ENCODE assay signal across 8 cellular contexts in the genomic region with DNA sequence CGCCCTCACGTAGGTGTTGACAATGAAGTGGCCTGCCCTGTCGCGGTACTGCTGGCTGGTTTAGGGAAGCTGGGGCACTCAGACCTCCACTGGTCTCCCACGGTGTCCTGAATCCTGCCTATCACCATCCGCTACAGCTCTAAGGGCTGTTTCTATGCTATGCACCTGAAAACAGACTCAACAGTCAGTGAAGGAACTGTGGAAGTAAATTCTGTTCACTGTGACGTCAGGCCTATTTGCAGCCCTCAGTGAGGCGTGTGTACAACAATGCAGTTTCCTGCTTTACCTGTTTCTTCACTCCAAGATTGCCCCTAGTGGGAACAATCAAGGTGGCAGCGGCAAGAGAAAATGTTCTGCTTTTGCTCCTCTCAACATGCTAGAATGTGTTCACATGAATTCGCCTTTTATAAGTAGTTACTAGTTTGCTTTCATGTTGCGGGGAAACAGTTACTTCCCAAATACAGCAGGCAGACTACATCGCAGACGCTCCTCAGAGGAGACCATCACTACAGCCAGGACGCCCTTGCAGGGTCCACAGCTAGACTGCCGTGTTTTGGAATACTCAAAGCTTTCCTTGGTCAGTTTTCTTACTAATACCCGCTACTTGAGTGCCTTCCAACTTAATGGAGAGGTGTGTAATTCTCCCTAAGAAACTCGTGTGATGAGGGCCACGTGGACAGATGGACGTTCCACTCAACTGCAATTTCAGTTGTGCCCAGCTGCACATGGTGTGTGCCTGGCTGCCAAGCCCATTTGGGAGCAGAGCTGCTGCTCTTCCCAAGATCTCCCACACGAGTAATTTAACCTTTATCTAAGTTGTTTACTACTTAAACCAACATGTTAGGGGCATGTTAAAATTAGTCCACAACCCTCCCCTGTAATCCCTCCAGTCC. TPM values are rescaled to one million over a fixed set of nuclear protein-coding genes. Genes with fewer than 3 reads are reported as not detected.
DNase-seq lines count a peak whose midpoint lies in the region; ATAC-seq and TF ChIP-seq lines count a peak whose summit lies in the region.
"Had no signal": no experiment of that assay in that cellular context is flagged by ENCODE, and none has a peak within 500 bp of the region (broad histone marks: within the 10 kb centered on the region; RNA-seq: fewer than 3 reads in every experiment).

No MANE protein-coding gene starts in this region.

- peak; percentile 16 for ATAC-seq in HG03095 (IDR thresholded peaks at IDR 0.05; ENCODE audit: unreplicated experiment)
- ATAC-seq in RWPE2 (ENCODE audit: low read depth) = peak; percentile 67
- peak; percentile 18 for ATAC-seq in left ventricle myocardium superior
- peak; percentile 16 for ATAC-seq in upper lobe of right lung
- no peak for ATAC-seq in HG03457 (IDR thresholded peaks at IDR 0.05; ENCODE audit: unreplicated experiment)

- BruUV-seq in A673 (replicated peaks; lab: Mats Ljungman, UMichigan) = no TSS peak

- POLR2A ChIA-PET in A673 (lab: Charles Lee; ENCODE audit: low non-redundant PET) = interaction anchor here (0.6 to 0.7 kb wide), 2 partner anchors 24 to 322 kb away, joined by 4 to 5 read pairs; no protein-coding TSS in a partner anchor

- intact Hi-C loops in left ventricle myocardium superior (cut with micrococcal nuclease) = no loop called here
- intact Hi-C loops in upper lobe of right lung (cut with DNase I) = no loop called here
- intact Hi-C loops in A673 (cut with micrococcal nuclease; ENCODE audit: unreplicated experiment) = loop anchor here (5.0 kb wide), 1 partner anchor 106 kb away; the partner anchor contains the start of gene BHLHE23

- in situ Hi-C loops in G401 (cut with HindIII; ENCODE audit: low sequenced_read_pairs) = no loop called here

- H3K27me3 ChIP-seq in RWPE2 (ENCODE audit: insufficient read depth, poor library complexity, severe bottlenecking) (no peaks in the 10 kb centered on the region), upper lobe of right lung (no peaks in the 10 kb centered on the region), A673 (replicated peaks; ENCODE audit: insufficient read depth, low read depth, low read length, poor library complexity) (no peaks in the 10 kb centered on the region)

- H3K9me3 ChIP-seq in RWPE2 (ENCODE audit: severe bottlenecking) (no peaks in the 10 kb centered on the region), upper lobe of right lung (no peaks in the 10 kb centered on the region), A673 (ENCODE audit: low read depth, low read length, poor library complexity, severe bottlenecking) (no peaks in the 10 kb centered on the region)

- DNase-seq in G401 (ENCODE audit: low spot score) (peak; percentile 44), RWPE2 (ENCODE audit: low spot score) (peak; percentile 72), left ventricle myocardium superior (no peak), upper lobe of right lung (no peak), A673 (ENCODE audit: low spot score) (no peak)

- H3K4me1 ChIP-seq in RWPE2 (ENCODE audit: insufficient read depth, poor library complexity, severe bottlenecking) = peaks cover 15% of the 10 kb centered on the region
- peaks cover 18% of the 10 kb centered on the region for H3K4me1 ChIP-seq in upper lobe of right lung
- peaks cover 16% of the 10 kb centered on the region for H3K4me1 ChIP-seq in A673 (ENCODE audit: insufficient read depth, low read length, poor library complexity, severe bottlenecking)

- CTCF ChIA-PET in A673 (lab: Charles Lee) = interaction anchor here (1.3 kb wide), 1 partner anchor 26 kb away, joined by 3 read pairs; no protein-coding TSS in a partner anchor

- peak; percentile 73 for TF ChIP-seq CTCF in RWPE2 (IDR thresholded peaks at IDR 0.05; ENCODE audit: poor library complexity, severe bottlenecking)
- no peak for TF ChIP-seq CTCF in upper lobe of right lung (IDR thresholded peaks at IDR 0.05)
- no peak for TF ChIP-seq CTCF in A673 (conservative IDR thresholded peaks at IDR 0.05; ENCODE audit: low read depth, low read length)

- H3K4me3 ChIP-seq in RWPE2 (ENCODE audit: severe bottlenecking) = no peak overlapping the region
- H3K4me3 ChIP-seq in upper lobe of right lung = no peak overlapping the region
- no peak overlapping the region for H3K4me3 ChIP-seq in A673 (ENCODE audit: low read depth, low read length, poor library complexity, severe bottlenecking)
- H3K4me3 ChIP-seq: skin epidermis had no signal

- peak overlapping the region; percentile 40 for H3K27ac ChIP-seq in RWPE2 (ENCODE audit: poor library complexity, severe bottlenecking)
- no peak overlapping the region for H3K27ac ChIP-seq in upper lobe of right lung
- no peak overlapping the region for H3K27ac ChIP-seq in A673 (ENCODE audit: low read depth, low read length, poor library complexity, severe bottlenecking)

- peaks cover 61% of the 10 kb centered on the region for H3K36me3 ChIP-seq in RWPE2 (ENCODE audit: low read depth)
- H3K36me3 ChIP-seq in upper lobe of right lung = peaks cover 57% of the 10 kb centered on the region
- H3K36me3 ChIP-seq in A673 (ENCODE audit: insufficient read depth, low read length, poor library complexity, severe bottlenecking) = peaks cover 64% of the 10 kb centered on the region

RNA-seq across cellular contexts. Expression of gene DIDO1, which starts 25.4 kb away (rescaled TPM):
- 24.3 and 36.5 TPM in 2 replicates for total RNA-seq in G401 (2014; rRNA removed; shearing (Covaris generic))
- 38.3 TPM for total RNA-seq in left ventricle myocardium superior
- total RNA-seq in upper lobe of right lung = 55.5 TPM
- 61.7 and 64.4 TPM in 2 replicates for total RNA-seq in A673 (2021)

RNA-seq across cellular contexts. Expression of gene GID8, which starts 37.0 kb away (rescaled TPM):
- 41.0 and 49.2 TPM in 2 replicates for total RNA-seq in G401 (2014; rRNA removed; shearing (Covaris generic))
- total RNA-seq in left ventricle myocardium superior (16.1 TPM), upper lobe of right lung (27.4 TPM), A673 (2021) (40.2 and 42.0 TPM in 2 replicates)

RNA-seq across cellular contexts. Expression of gene TCFL5, which starts 39.3 kb away (rescaled TPM):
- total RNA-seq in G401 (2014; rRNA removed; shearing (Covaris generic)) = 23.0 and 24.2 TPM in 2 replicates
- 6.1 TPM for total RNA-seq in left ventricle myocardium superior
- total RNA-seq in upper lobe of right lung = 7.8 TPM
- 13.9 and 16.1 TPM in 2 replicates for total RNA-seq in A673 (2021)

RNA-seq across cellular contexts. Expression of gene SLC17A9, which starts 51.6 kb away (rescaled TPM):
- total RNA-seq in G401 (2014; rRNA removed; shearing (Covaris generic)) = 1.2 TPM in 1 of 2 replicates, not detected in the other
- total RNA-seq in left ventricle myocardium superior = 1.5 TPM
- total RNA-seq in upper lobe of right lung = 15.2 TPM
- 0.17 TPM in 1 of 2 replicates, not detected in the other for total RNA-seq in A673 (2021)

Comparison
In these comparisons a context has a peak if more than half of its experiments do, and no peak if none do; other contexts are left out.
1. DNase-seq: peak in G401 (single experiment) and RWPE2 (single experiment); none in left ventricle myocardium superior (single experiment), upper lobe of right lung (single experiment) and A673 (single experiment).